Comparison of ENCODE assay signal across 23 cellular contexts in the genomic region with DNA sequence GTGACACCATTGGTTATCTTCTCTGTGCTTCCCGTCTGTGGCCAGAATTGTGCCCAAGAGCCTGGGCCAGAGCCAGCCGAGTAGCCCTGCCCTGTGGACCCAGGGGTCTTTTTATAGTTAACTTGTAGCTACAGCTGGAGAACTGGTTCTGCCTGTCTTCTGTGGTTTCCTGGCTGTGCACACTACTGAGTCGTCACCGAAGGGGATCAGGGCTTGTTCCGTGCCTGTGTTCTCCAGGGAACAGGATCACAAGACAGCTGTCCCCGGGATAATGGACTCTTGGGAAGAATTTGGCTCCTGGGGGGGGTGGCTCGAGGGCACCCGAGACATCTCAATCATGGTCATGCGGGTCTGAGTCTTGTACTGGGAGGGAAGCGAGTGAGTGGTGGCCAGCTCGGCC. TPM values are rescaled to one million over a fixed set of nuclear protein-coding genes. Genes with fewer than 3 reads are reported as not detected.
DNase-seq lines count a peak whose midpoint lies in the region; ATAC-seq and TF ChIP-seq lines count a peak whose summit lies in the region.
"Had no signal": no experiment of that assay in that cellular context is flagged by ENCODE, and none has a peak within 500 bp of the region (broad histone marks: within the 10 kb centered on the region; RNA-seq: fewer than 3 reads in every experiment).

No MANE protein-coding gene starts in this region.

- no peaks in the 10 kb centered on the region for H4K20me1 ChIP-seq in mammary epithelial cell (ENCODE audit: insufficient read depth, low read length)

- intact Hi-C loops in breast epithelium (cut with DNase I; ENCODE audit: low total_unique reads) (no loop called here), mammary epithelial cell (cut with micrococcal nuclease) (no loop called here), vagina (cut with DNase I) (no loop called here)

- no peak for TF ChIP-seq CTCF in breast epithelium (IDR thresholded peaks at IDR 0.05)
- no peak for TF ChIP-seq CTCF in mammary epithelial cell (conservative IDR thresholded peaks at IDR 0.05 in 1 of 2, IDR thresholded peaks at IDR 0.05 in 1 of 2; ENCODE audit: extremely low read depth in 1 of 2, insufficient read depth in 1 of 2, low read depth in 1 of 2, low read length in 2 of 2)
- TF ChIP-seq CTCF in neutrophil (IDR thresholded peaks at IDR 0.05), result no peak
- TF ChIP-seq CTCF in vagina (IDR thresholded peaks at IDR 0.05), result no peak

- H3K9ac ChIP-seq in mammary epithelial cell (ENCODE audit: insufficient read depth, low read length), result no peak overlapping the region
- H3K9ac ChIP-seq: KMS-11 had no signal

- H3K36me3 ChIP-seq in breast epithelium (no peaks in the 10 kb centered on the region), mammary epithelial cell (ENCODE audit: insufficient read depth, low read length) (no peaks in the 10 kb centered on the region), neutrophil (no peaks in the 10 kb centered on the region), vagina (no peaks in the 10 kb centered on the region)
- H3K36me3 ChIP-seq: cardiac muscle cell, thyroid gland had no signal

- H3K9me3 ChIP-seq in breast epithelium (no peaks in the 10 kb centered on the region), mammary epithelial cell (replicated peaks; ENCODE audit: insufficient read depth, low read length) (peaks cover 5% of the 10 kb centered on the region), neutrophil (no peaks in the 10 kb centered on the region), vagina (no peaks in the 10 kb centered on the region)
- H3K9me3 ChIP-seq: thyroid gland had no signal

- H3K27me3 ChIP-seq in breast epithelium (peaks cover 0 to 49% of the 10 kb centered on the region in 2 donors), mammary epithelial cell (ENCODE audit: insufficient read depth, low read length) (no peaks in the 10 kb centered on the region), neutrophil (no peaks in the 10 kb centered on the region), vagina (no peaks in the 10 kb centered on the region)
- H3K27me3 ChIP-seq: cardiac muscle cell, thyroid gland had no signal

- peak; percentile 43 to 51 for DNase-seq in breast epithelium (ENCODE audit: low spot score in 2 of 2)
- DNase-seq in mammary epithelial cell, result no peak
- DNase-seq in epidermal melanocyte (ENCODE audit: insufficient read length, low spot score), result peak; percentile 21
- DNase-seq in vagina (ENCODE audit: extremely low spot score in 2 of 2), result no peak
- no peak for DNase-seq in hepatic stellate cell (ENCODE audit: low spot score)
- DNase-seq: C1 segment of cervical spinal cord; hippocampal formation; NCI-H1417; NCI-H2171 treated with DMSO at 0.1 percent for 48 hours; NCI-H774; stimulated activated CD4-positive, alpha-beta T cell treated with anti-CD3 and anti-CD28 coated beads, Interleukin-4, amount 100 ng/mL, for 4 hours; stimulated activated CD8-positive, alpha-beta memory T cell treated with anti-CD3 and anti-CD28 coated beads, Interleukin-4, amount 100 ng/mL, for 48 hours; thyroid gland had no signal

- dilution Hi-C loops in mammary epithelial cell (cut with HindIII; ENCODE audit: low sequenced_read_pairs), result no loop called here

- H3K4me2 ChIP-seq in mammary epithelial cell (ENCODE audit: insufficient read depth, low read depth, low read length), result no peak overlapping the region
- H3K4me2 ChIP-seq: KMS-11, smooth muscle cell had no signal

- ATAC-seq in HG02610 (IDR thresholded peaks at IDR 0.05; ENCODE audit: unreplicated experiment), result no peak
- ATAC-seq in HG03139 (IDR thresholded peaks at IDR 0.05; ENCODE audit: unreplicated experiment), result no peak
- ATAC-seq: WTC11 had no signal

- no peaks in the 10 kb centered on the region for H3K79me2 ChIP-seq in mammary epithelial cell (ENCODE audit: insufficient read depth, low read length)

- BruUV-seq in mammary epithelial cell (replicated peaks; lab: Mats Ljungman, UMichigan), result no TSS peak

- H3K4me3 ChIP-seq in breast epithelium (no peak overlapping the region), mammary epithelial cell (replicated peaks in 1 of 3; ENCODE audit: insufficient read depth in 1 of 3, low read depth in 2 of 3, low read length in 3 of 3) (no peak overlapping the region), neutrophil (ENCODE audit: low read depth in 1 of 2, low read length in 1 of 2) (no peak overlapping the region), vagina (no peak overlapping the region)
- H3K4me3 ChIP-seq: cardiac muscle cell, smooth muscle cell, thyroid gland had no signal

- in situ Hi-C loops in mammary epithelial cell (cut with MboI; ENCODE audit: low sequenced_read_pairs in 2 of 2), result no loop called here

- no peak overlapping the region for H2AFZ ChIP-seq in mammary epithelial cell (ENCODE audit: low read depth, low read length)

- CTCF ChIA-PET in mammary epithelial cell (lab: Charles Lee; ENCODE audit: low non-redundant PET), result no interaction called here

- H3K27ac ChIP-seq in breast epithelium, result peak overlapping the region; percentile 57 to 73
- no peak overlapping the region for H3K27ac ChIP-seq in mammary epithelial cell (ENCODE audit: insufficient read depth, low read depth, low read length)
- H3K27ac ChIP-seq in neutrophil, result peak overlapping the region; percentile 94
- peak overlapping the region; percentile 27 for H3K27ac ChIP-seq in vagina
- H3K27ac ChIP-seq: cardiac muscle cell, KMS-11 had no signal

- no peak for TF ChIP-seq POLR2A in breast epithelium (IDR thresholded peaks at IDR 0.05)
- TF ChIP-seq POLR2A in vagina (IDR thresholded peaks at IDR 0.05), result no peak

- no peaks in the 10 kb centered on the region for H3K4me1 ChIP-seq in breast epithelium
- no peaks in the 10 kb centered on the region for H3K4me1 ChIP-seq in mammary epithelial cell (ENCODE audit: insufficient read depth, low read length)
- H3K4me1 ChIP-seq in neutrophil (ENCODE audit: control insufficient read depth in 1 of 2, insufficient read depth in 1 of 2, low read depth in 1 of 2, low read length in 1 of 2), result peaks cover 23 to 28% of the 10 kb centered on the region in 2 experiments
- no peaks in the 10 kb centered on the region for H3K4me1 ChIP-seq in vagina
- H3K4me1 ChIP-seq: thyroid gland had no signal

- WGBS in mammary epithelial cell (ENCODE audit: low coverage, missing lambda C conversion rate), result 55% methylated on average over 11 of the region's 11 CpGs

RNA-seq across cellular contexts. Expression of gene OPN1LW, which starts 22.1 kb away (rescaled TPM):
- not detected for total RNA-seq in breast epithelium
- total RNA-seq in mammary epithelial cell, result not detected
- polyA plus RNA-seq in mammary epithelial cell, result not detected
- polyA minus RNA-seq in mammary epithelial cell, result not detected
- total RNA-seq in vagina, result not detected
- total RNA-seq: activated CD8-positive, alpha-beta memory T cell treated with anti-CD3 and anti-CD28 coated beads for 36 hours; cardiac muscle cell; H1; osteocyte; smooth muscle cell; thyroid gland; WTC11 had no signal
- polyA plus RNA-seq: cardiac muscle cell, H1, smooth muscle cell had no signal

RNA-seq across cellular contexts. Expression of gene MECP2, which starts 24.4 kb away (rescaled TPM):
- total RNA-seq in breast epithelium (10 to 100 TPM; 56.3 to 58.3 (median 57.8) TPM), mammary epithelial cell (10 to 100 TPM; 17.5 to 35.6 TPM), vagina (38.5 TPM)
- 12.1 TPM for polyA plus RNA-seq in mammary epithelial cell
- 50.5 TPM for polyA minus RNA-seq in mammary epithelial cell

Comparison
In these comparisons a context has a peak if more than half of its experiments do, and no peak if none do; other contexts are left out.
1. DNase-seq: peak in breast epithelium (2 of 2) and epidermal melanocyte (single experiment); none in mammary epithelial cell (single experiment), vagina (0 of 2) and hepatic stellate cell (single experiment).